Comparison of ENCODE assay signal across 11 cellular contexts in genomic region chr13:67023088-67023893, GRCh38.
A peak's percentile ranks its signal among the peaks of the same experiment; 100 is the strongest.
DNase-seq lines count a peak whose midpoint lies in the region; ATAC-seq, FAIRE-seq and TF ChIP-seq lines count a peak whose summit lies in the region.
"Had no signal": no experiment of that assay in that cellular context is flagged by ENCODE, and none has a peak within 500 bp of the region (broad histone marks: within the 10 kb centered on the region; RNA-seq: fewer than 3 reads in every experiment).

No MANE protein-coding gene starts in this region.

- no peaks in the 10 kb centered on the region for H3K4me1 Mint-ChIP-seq in HFFc6 (ENCODE audit: low read depth)
- H3K4me1 Mint-ChIP-seq: stimulated activated memory B cell treated with anti-CD40 and anti-IgM and Interleukin-4, amounts not matched to agents 10 μg/mL and 1 μg/mL and 100 μg/mL, for 72 hours had no signal

- no peak overlapping the region for H3K27ac Mint-ChIP-seq in HFFc6
- H3K27ac Mint-ChIP-seq: activated CD4-positive, alpha-beta T cell treated with anti-CD3 and anti-CD28 coated beads, Interleukin-2, amount 10 ng/mL, durations not matched to agents 7 days and 5 days; stimulated activated memory B cell treated with anti-CD40 and anti-IgM and Interleukin-4, amounts not matched to agents 10 μg/mL and 1 μg/mL and 100 μg/mL, for 72 hours had no signal

- H3K27me3 ChIP-seq in foreskin keratinocyte = no peaks in the 10 kb centered on the region

- no peak overlapping the region for H3K27ac ChIP-seq in foreskin keratinocyte

- H3K27me3 Mint-ChIP-seq in HFFc6 (ENCODE audit: insufficient read depth) = no peaks in the 10 kb centered on the region
- H3K27me3 Mint-ChIP-seq: activated CD4-positive, alpha-beta T cell treated with anti-CD3 and anti-CD28 coated beads, Interleukin-2, amount 10 ng/mL, durations not matched to agents 7 days and 5 days; stimulated activated memory B cell treated with anti-CD40 and anti-IgM and Interleukin-4, amounts not matched to agents 10 μg/mL and 1 μg/mL and 100 μg/mL, for 72 hours had no signal

- no peaks in the 10 kb centered on the region for H3K4me1 ChIP-seq in foreskin keratinocyte

- peaks cover 5% of the 10 kb centered on the region; the same call in 1 of the 2 replicates for H3K9me3 Mint-ChIP-seq in HFFc6
- H3K9me3 Mint-ChIP-seq: activated CD4-positive, alpha-beta T cell treated with anti-CD3 and anti-CD28 coated beads, Interleukin-2, amount 10 ng/mL, durations not matched to agents 7 days and 5 days; nephron; stimulated activated memory B cell treated with anti-CD40 and anti-IgM and Interleukin-4, amounts not matched to agents 10 μg/mL and 1 μg/mL and 100 μg/mL, for 72 hours had no signal

- no peak for ATAC-seq in foreskin keratinocyte
- ATAC-seq: stimulated activated memory B cell treated with anti-CD40 and anti-IgM and Interleukin-4, amounts not matched to agents 10 μg/mL and 1 μg/mL and 100 μg/mL, for 72 hours had no signal

- TF ChIP-seq CTCF in HFFc6 (IDR thresholded peaks at IDR 0.05) (no peak), foreskin keratinocyte (conservative IDR thresholded peaks at IDR 0.05) (no peak)

- no peak overlapping the region for H3K4me3 Mint-ChIP-seq in HFFc6
- H3K4me3 Mint-ChIP-seq: activated CD4-positive, alpha-beta T cell treated with anti-CD3 and anti-CD28 coated beads, Interleukin-2, amount 10 ng/mL, durations not matched to agents 7 days and 5 days; nephron; stimulated activated memory B cell treated with anti-CD40 and anti-IgM and Interleukin-4, amounts not matched to agents 10 μg/mL and 1 μg/mL and 100 μg/mL, for 72 hours had no signal

- H3K36me3 Mint-ChIP-seq in HFFc6 (ENCODE audit: low read depth) = no peaks in the 10 kb centered on the region
- H3K36me3 Mint-ChIP-seq: stimulated activated memory B cell treated with anti-CD40 and anti-IgM and Interleukin-4, amounts not matched to agents 10 μg/mL and 1 μg/mL and 100 μg/mL, for 72 hours had no signal

- peak; percentile 16 for DNase-seq in A172 (ENCODE audit: low spot score)
- DNase-seq in HFFc6 = peak; percentile 28
- peak; percentile 59 for DNase-seq in RCC 7860 (ENCODE audit: low spot score)
- DNase-seq in foreskin keratinocyte = peak; percentile 47 to 70
- no peak for DNase-seq in ureter (ENCODE audit: low spot score)
- DNase-seq in stimulated activated CD4-positive, alpha-beta T cell treated with anti-CD3 and anti-CD28 coated beads, Interleukin-15, amount 100 ng/mL, for 24 hours = no peak
- no peak for DNase-seq in stimulated activated naive CD4-positive, alpha-beta T cell treated with Interleukin-2 at 50 U/mL for 16 hours (lab: John Stamatoyannopoulos, UW)
- no peak for DNase-seq in activated effector memory CD4-positive, alpha-beta T cell treated with Interleukin-2 at 50 U/mL for 16 hours
- DNase-seq: activated CD4-positive, alpha-beta T cell treated with anti-CD3 and anti-CD28 coated beads, Interleukin-2, amount 10 ng/mL, durations not matched to agents 7 days and 5 days had no signal

- peak; percentile 75 for FAIRE-seq in RCC 7860 (lab: Jason Lieb, UNC)

Comparison
In these comparisons a context has a peak if more than half of its experiments do, and no peak if none do; other contexts are left out.
1. DNase-seq: peak in A172 (single experiment), HFFc6 (single experiment), RCC 7860 (single experiment) and foreskin keratinocyte (2 of 2); none in ureter (single experiment), stimulated activated CD4-positive, alpha-beta T cell treated with anti-CD3 and anti-CD28 coated beads, Interleukin-15, amount 100 ng/mL, for 24 hours (single experiment), stimulated activated naive CD4-positive, alpha-beta T cell treated with Interleukin-2 at 50 U/mL for 16 hours (single experiment) and activated effector memory CD4-positive, alpha-beta T cell treated with Interleukin-2 at 50 U/mL for 16 hours (single experiment).